ENCODE assay signal across 10 cellular contexts in the genomic region with DNA sequence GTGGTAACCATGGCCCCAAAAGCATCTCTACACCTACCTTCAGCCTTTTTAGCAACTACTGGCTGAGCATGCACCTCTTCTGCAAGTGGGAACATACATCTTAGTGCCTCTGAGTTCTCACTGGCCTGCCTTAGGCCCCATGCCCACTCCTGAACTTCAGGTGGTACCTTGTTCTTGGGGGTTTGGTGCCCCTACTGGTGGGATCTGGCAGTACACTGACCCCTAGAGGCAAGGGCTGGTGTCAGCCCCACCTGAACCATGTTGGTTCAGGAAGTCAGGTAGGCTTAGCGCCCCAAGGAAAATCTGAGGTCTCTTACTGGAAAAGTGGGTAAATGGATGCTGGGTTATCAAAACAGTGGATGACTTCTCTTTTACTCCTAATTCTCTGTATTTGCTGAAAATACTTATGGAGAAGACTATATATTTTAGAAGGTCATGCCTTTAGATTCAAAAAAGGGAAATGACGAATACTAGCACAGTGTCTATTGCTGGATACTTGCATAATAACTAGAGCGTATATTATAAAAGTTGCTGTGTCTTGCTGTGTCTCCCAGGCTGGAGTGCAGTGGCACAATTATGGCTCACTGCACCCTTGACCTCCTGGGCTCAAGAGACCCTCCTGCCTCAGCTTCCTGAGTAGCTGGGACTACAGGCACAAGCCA.
DNase-seq lines count a peak whose midpoint lies in the region; ATAC-seq and TF ChIP-seq lines count a peak whose summit lies in the region.
"Had no signal": no experiment of that assay in that cellular context is flagged by ENCODE, and none has a peak within 500 bp of the region (broad histone marks: within the 10 kb centered on the region; RNA-seq: fewer than 3 reads in every experiment).

No MANE protein-coding gene starts in this region.

- no peaks in the 10 kb centered on the region for H3K36me3 ChIP-seq in mucosa of descending colon (ENCODE audit: low read depth)
- H3K36me3 ChIP-seq: vagina had no signal

- H3K9me3 ChIP-seq in mucosa of descending colon: no peaks in the 10 kb centered on the region
- H3K9me3 ChIP-seq: vagina had no signal

- no peak overlapping the region for H3K27ac Mint-ChIP-seq in HFFc6
- H3K27ac Mint-ChIP-seq in activated naive CD8-positive, alpha-beta T cell treated with anti-CD3 and anti-CD28 coated beads, Interleukin-2, amount 10 ng/mL, durations not matched to agents 7 days and 5 days: no peak overlapping the region

- POLR2A ChIA-PET in activated naive CD8-positive, alpha-beta T cell treated with anti-CD3 and anti-CD28 coated beads, Interleukin-2, amount 10 ng/mL, durations not matched to agents 7 days and 5 days (lab: Charles Lee): no interaction called here

- no peak for ATAC-seq in activated naive CD8-positive, alpha-beta T cell treated with anti-CD3 and anti-CD28 coated beads, Interleukin-2, amount 10 ng/mL, durations not matched to agents 7 days and 5 days (ENCODE audit: low read depth)
- ATAC-seq in mucosa of descending colon (peak; percentile 57), GM18867 (IDR thresholded peaks at IDR 0.05; ENCODE audit: unreplicated experiment) (no peak), GM19328 (IDR thresholded peaks at IDR 0.05; ENCODE audit: unreplicated experiment) (no peak)

- H3K4me1 ChIP-seq in mucosa of descending colon (ENCODE audit: low read depth): no peaks in the 10 kb centered on the region

- H3K4me3 ChIP-seq in mucosa of descending colon: no peak overlapping the region
- H3K4me3 ChIP-seq: lung, vagina had no signal

- peak; percentile 63 for TF ChIP-seq CTCF in C4-2B (conservative IDR thresholded peaks at IDR 0.05)
- peak; percentile 74 for TF ChIP-seq CTCF in HFFc6 (IDR thresholded peaks at IDR 0.05)
- TF ChIP-seq CTCF in mucosa of descending colon (IDR thresholded peaks at IDR 0.05): peak; percentile 20

- no peak for DNase-seq in HFFc6
- DNase-seq in activated naive CD8-positive, alpha-beta T cell treated with anti-CD3 and anti-CD28 coated beads, Interleukin-2, amount 10 ng/mL, durations not matched to agents 7 days and 5 days: peak; percentile 40
- peak in 2 of 3 donors; percentile 32 to 41 for DNase-seq in mucosa of descending colon
- no peak for DNase-seq in anterior cingulate cortex (lab: John Stamatoyannopoulos, UW)
- no peak for DNase-seq in central memory CD4-positive, alpha-beta T cell

- no peaks in the 10 kb centered on the region; the same call in 1 of the 2 replicates for H3K9me3 Mint-ChIP-seq in HFFc6
- no peaks in the 10 kb centered on the region for H3K9me3 Mint-ChIP-seq in activated naive CD8-positive, alpha-beta T cell treated with anti-CD3 and anti-CD28 coated beads, Interleukin-2, amount 10 ng/mL, durations not matched to agents 7 days and 5 days

- peaks cover 18% of the 10 kb centered on the region for H3K4me1 Mint-ChIP-seq in HFFc6 (ENCODE audit: low read depth)
- H3K4me1 Mint-ChIP-seq in activated naive CD8-positive, alpha-beta T cell treated with anti-CD3 and anti-CD28 coated beads, Interleukin-2, amount 10 ng/mL, durations not matched to agents 7 days and 5 days: no peaks in the 10 kb centered on the region

- no peak overlapping the region for H3K4me3 Mint-ChIP-seq in HFFc6
- H3K4me3 Mint-ChIP-seq in activated naive CD8-positive, alpha-beta T cell treated with anti-CD3 and anti-CD28 coated beads, Interleukin-2, amount 10 ng/mL, durations not matched to agents 7 days and 5 days: no peak overlapping the region

- no peaks in the 10 kb centered on the region for H3K27me3 Mint-ChIP-seq in HFFc6 (ENCODE audit: insufficient read depth)
- H3K27me3 Mint-ChIP-seq in activated naive CD8-positive, alpha-beta T cell treated with anti-CD3 and anti-CD28 coated beads, Interleukin-2, amount 10 ng/mL, durations not matched to agents 7 days and 5 days: peaks cover 12% of the 10 kb centered on the region

- no peak overlapping the region for H3K27ac ChIP-seq in C4-2B
- H3K27ac ChIP-seq: vagina had no signal

- intact Hi-C loops in mucosa of descending colon (cut with DNase I, micrococcal nuclease): no loop called here

- H3K36me3 Mint-ChIP-seq in HFFc6 (ENCODE audit: low read depth): peaks cover 24% of the 10 kb centered on the region
- H3K36me3 Mint-ChIP-seq in activated naive CD8-positive, alpha-beta T cell treated with anti-CD3 and anti-CD28 coated beads, Interleukin-2, amount 10 ng/mL, durations not matched to agents 7 days and 5 days: no peaks in the 10 kb centered on the region

Comparison
In these comparisons a context has a peak if more than half of its experiments do, and no peak if none do; other contexts are left out.
1. CTCF ChIP-seq: peak in every context shown above with its lines; median percentile 74 in HFFc6; 63 in C4-2B; 20 in mucosa of descending colon.
2. DNase-seq: peak in activated naive CD8-positive, alpha-beta T cell treated with anti-CD3 and anti-CD28 coated beads, Interleukin-2, amount 10 ng/mL, durations not matched to agents 7 days and 5 days (single experiment) and mucosa of descending colon (2 of 3); none in HFFc6 (single experiment), anterior cingulate cortex (0 of 58) and central memory CD4-positive, alpha-beta T cell (single experiment).